14 cellular contexts compared by ENCODE assay signal in the genomic region with DNA sequence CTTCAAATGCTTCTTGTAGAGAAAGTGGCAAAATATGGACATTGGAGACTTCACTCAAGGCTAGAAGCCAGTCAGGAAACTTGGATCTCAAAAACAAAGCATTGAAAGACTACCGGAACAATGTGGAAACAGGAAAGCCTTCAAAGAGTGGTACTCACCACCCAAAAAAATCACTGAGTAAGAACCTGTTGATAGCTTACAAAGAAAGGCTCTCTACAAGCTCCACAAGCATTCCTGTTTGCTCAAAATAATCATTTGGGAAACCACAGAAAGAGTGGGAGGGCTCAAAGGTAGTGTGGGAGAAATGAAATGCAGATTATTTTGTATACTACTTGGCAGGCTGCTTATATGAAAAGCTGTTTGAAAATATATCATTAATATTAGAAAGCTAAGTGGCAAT. TPM values are rescaled to one million over a fixed set of nuclear protein-coding genes. Genes with fewer than 3 reads are reported as not detected.
A peak's percentile ranks its signal among the peaks of the same experiment; 100 is the strongest.
DNase-seq lines count a peak whose midpoint lies in the region; ATAC-seq, FAIRE-seq and TF ChIP-seq lines count a peak whose summit lies in the region.
"Had no signal": no experiment of that assay in that cellular context is flagged by ENCODE, and none has a peak within 500 bp of the region (broad histone marks: within the 10 kb centered on the region; RNA-seq: fewer than 3 reads in every experiment).

No MANE protein-coding gene starts in this region.

- WGBS in stomach, 5 donors = 24 to 38% (median 31%) methylated on average over 1 of the region's 1 CpG

- H4K20me1 ChIP-seq in astrocyte (ENCODE audit: insufficient read depth, low read length) = no peaks in the 10 kb centered on the region

- H3K4me3 ChIP-seq in astrocyte (ENCODE audit: insufficient read depth, low read depth, low read length) (no peak overlapping the region), stomach (no peak overlapping the region)

- peaks cover 30% of the 10 kb centered on the region for H3K4me1 Mint-ChIP-seq in astrocyte (ENCODE audit: low read depth, unreplicated experiment)
- H3K4me1 Mint-ChIP-seq: memory B cell had no signal

- peaks cover 22% of the 10 kb centered on the region for H3K4me1 ChIP-seq in astrocyte (ENCODE audit: insufficient read depth, low read length)
- peaks cover 48% of the 10 kb centered on the region for H3K4me1 ChIP-seq in foreskin keratinocyte
- H3K4me1 ChIP-seq in stomach = peaks cover 8 to 55% (median 24%) of the 10 kb centered on the region in 4 donors

- TF ChIP-seq CTCF in astrocyte (IDR thresholded peaks at IDR 0.05; ENCODE audit: insufficient read depth, low read depth, low read length) (no peak), foreskin keratinocyte (conservative IDR thresholded peaks at IDR 0.05) (no peak), stomach (IDR thresholded peaks at IDR 0.05) (no peak)

- TF ChIP-seq EP300 in stomach (IDR thresholded peaks at IDR 0.05) = no peak

- H3K4me3 Mint-ChIP-seq in astrocyte (ENCODE audit: unreplicated experiment) = no peak overlapping the region
- H3K4me3 Mint-ChIP-seq: memory B cell had no signal

- intact Hi-C loops in stomach (cut with DNase I; ENCODE audit: low total_unique reads) = no loop called here

- H3K79me2 ChIP-seq in astrocyte (ENCODE audit: insufficient read depth, low read length) = peaks cover 45% of the 10 kb centered on the region

- ATAC-seq in foreskin keratinocyte (peak; percentile 41), GM21390 (IDR thresholded peaks at IDR 0.05; ENCODE audit: unreplicated experiment) (no peak)

- H3K9me3 Mint-ChIP-seq in astrocyte (ENCODE audit: unreplicated experiment) = no peaks in the 10 kb centered on the region
- H3K9me3 Mint-ChIP-seq: memory B cell had no signal

- H3K27me3 ChIP-seq in astrocyte (ENCODE audit: insufficient read depth, low read length) = no peaks in the 10 kb centered on the region
- no peaks in the 10 kb centered on the region for H3K27me3 ChIP-seq in foreskin keratinocyte
- H3K27me3 ChIP-seq in stomach = no peaks in the 10 kb centered on the region

- peak overlapping the region; percentile 56 for H3K27ac Mint-ChIP-seq in astrocyte (ENCODE audit: unreplicated experiment)
- H3K27ac Mint-ChIP-seq: memory B cell had no signal

- H3K9ac ChIP-seq in astrocyte (ENCODE audit: low read length) = peak overlapping the region; percentile 46

- no peak overlapping the region for H2AFZ ChIP-seq in astrocyte (ENCODE audit: low read depth, low read length)

- no peak for TF ChIP-seq POLR2A in stomach (IDR thresholded peaks at IDR 0.05)

- H3K36me3 ChIP-seq in astrocyte (ENCODE audit: insufficient read depth, low read length) = peaks cover 20% of the 10 kb centered on the region
- peaks cover 0 to 10% (median 7%) of the 10 kb centered on the region in 4 donors for H3K36me3 ChIP-seq in stomach

- H3K9me3 ChIP-seq in astrocyte (ENCODE audit: insufficient read depth, low read depth, low read length) (no peaks in the 10 kb centered on the region), stomach (no peaks in the 10 kb centered on the region)

- peaks cover 12% of the 10 kb centered on the region for H3K36me3 Mint-ChIP-seq in astrocyte (ENCODE audit: low read depth, unreplicated experiment)
- H3K36me3 Mint-ChIP-seq: memory B cell had no signal

- DNase-seq in HT-29 (ENCODE audit: low spot score) (peak; percentile 58), astrocyte (ENCODE audit: low read depth) (peak; percentile 81), foreskin keratinocyte (peak in 1 of 2 donors; percentile 73), T-helper 1 cell (no peak), stomach (no peak)
- DNase-seq: activated CD8-positive, alpha-beta memory T cell treated with anti-CD3 and anti-CD28 coated beads, Interleukin-2, amount 50 U/mL, for 4 hours; MV-4-11; NCI-H526; posterior cingulate gyrus; Right ventricle myocardium superior; WERI-Rb-1 had no signal

- no peaks in the 10 kb centered on the region for H3K27me3 Mint-ChIP-seq in astrocyte (ENCODE audit: low read depth, unreplicated experiment)

- H3K4me2 ChIP-seq in astrocyte (ENCODE audit: low read length) = peak overlapping the region; percentile 64

- FAIRE-seq in astrocyte (lab: Jason Lieb, UNC) = no peak

- H3K27ac ChIP-seq in astrocyte (ENCODE audit: low read depth, low read length) (peak overlapping the region; percentile 77), foreskin keratinocyte (peak overlapping the region; percentile 81), temporal lobe (ENCODE audit: low read depth, low read length) (peak overlapping the region; percentile 72), stomach (peak overlapping the region in 2 of 5 donors; percentile 21 to 29)
- H3K27ac ChIP-seq: WERI-Rb-1 had no signal

RNA-seq across cellular contexts. Expression of a gene that starts 9.5 kb away (rescaled TPM):
- 32.8 and 33.5 TPM in 2 replicates for total RNA-seq in HT-29 (2014; rRNA removed; shearing (Covaris generic))
- total RNA-seq in astrocyte (352 and 442 TPM in 2 replicates), foreskin keratinocyte (273 and 285 TPM in 2 replicates), temporal lobe (199 TPM), stomach (100 to 1,000 TPM; 153 to 623 (median 322) TPM)
- polyA plus RNA-seq in foreskin keratinocyte (46.7 and 50.0 TPM in 2 replicates), stomach (10 to 100 TPM; 16.3 to 68.6 (median 25.3) TPM)

Comparison
In these comparisons a context has a peak if more than half of its experiments do, and no peak if none do; other contexts are left out.
1. DNase-seq: peak in HT-29 (single experiment) and astrocyte (single experiment); none in T-helper 1 cell (0 of 5) and stomach (single experiment).